7 cellular contexts compared by ENCODE assay signal in genomic region chr9:36399980-36400331, GRCh38. TPM values are rescaled to one million over a fixed set of nuclear protein-coding genes. Genes with fewer than 3 reads are reported as not detected.
DNase-seq lines count a peak whose midpoint lies in the region; ATAC-seq, FAIRE-seq and TF ChIP-seq lines count a peak whose summit lies in the region.

Gene RNF38 (minus strand): TSS chr9:36400269. CDS start chr9:36400108, 161 bp downstream.

- peak within 1 kb of the TSS; percentile 94 for H4K91ac ChIP-seq in trophoblast cell (ENCODE audit: low read depth, low read length)

- peak within 1 kb of the TSS; percentile 97 for H2AFZ ChIP-seq in trophoblast cell (ENCODE audit: insufficient read depth, low read length, poor library complexity)

- H3K36me3 Mint-ChIP-seq in activated CD8-positive, alpha-beta T cell treated with anti-CD3 and anti-CD28 coated beads for 36 hours (ENCODE audit: low read depth): peaks cover 12% of the 10 kb centered on the region

- peaks cover 9% of the 10 kb centered on the region for H3K79me1 ChIP-seq in trophoblast cell (ENCODE audit: low read length)

- no peaks in the 10 kb centered on the region for H3K27me3 ChIP-seq in trophoblast cell (ENCODE audit: insufficient read depth, low read length)

- H3K18ac ChIP-seq in trophoblast cell (ENCODE audit: low read length): peak within 1 kb of the TSS; percentile 99

- intact Hi-C loops in activated CD8-positive, alpha-beta T cell treated with anti-CD3 and anti-CD28 coated beads for 36 hours (cut with micrococcal nuclease): no loop called here

- peak within 1 kb of the TSS; percentile 97 for H3K14ac ChIP-seq in trophoblast cell (ENCODE audit: low read length)

- no peaks in the 10 kb centered on the region for H3K27me3 Mint-ChIP-seq in activated CD8-positive, alpha-beta T cell treated with anti-CD3 and anti-CD28 coated beads for 36 hours

- H3K4me1 ChIP-seq in trophoblast cell (ENCODE audit: control insufficient read depth in 1 of 2, insufficient read depth in 2 of 2, low read length in 2 of 2): no peaks in the 10 kb centered on the region

- H2AK5ac ChIP-seq in trophoblast cell (ENCODE audit: low read length): peak within 1 kb of the TSS; percentile 85

- CTCF ChIA-PET in activated CD8-positive, alpha-beta T cell treated with anti-CD3 and anti-CD28 coated beads for 36 hours (lab: Charles Lee): interaction anchor here (1.2 kb wide), 1 partner anchor 10 kb away, joined by 3 read pairs; no protein-coding TSS in a partner anchor

- no peak within 1 kb of the TSS for H3K23ac ChIP-seq in trophoblast cell (ENCODE audit: low read length)

- H2BK12ac ChIP-seq in trophoblast cell (ENCODE audit: low read length): no peak within 1 kb of the TSS

- peak within 1 kb of the TSS; percentile 100 for H3K9ac ChIP-seq in trophoblast cell (ENCODE audit: low read length)

- no peak for TF ChIP-seq CTCF in activated CD8-positive, alpha-beta T cell treated with anti-CD3 and anti-CD28 coated beads for 36 hours (IDR thresholded peaks at IDR 0.05)

- peak within 1 kb of the TSS; percentile 94 for H3K27ac Mint-ChIP-seq in activated CD8-positive, alpha-beta T cell treated with anti-CD3 and anti-CD28 coated beads for 36 hours

- H3K4me3 Mint-ChIP-seq in activated CD8-positive, alpha-beta T cell treated with anti-CD3 and anti-CD28 coated beads for 36 hours: peak within 1 kb of the TSS; percentile 86

- H3K9me3 ChIP-seq in trophoblast cell (ENCODE audit: insufficient read depth, low read depth, low read length): no peaks in the 10 kb centered on the region

- WGBS in trophoblast cell (ENCODE audit: extremely low coverage, insufficient coverage, insufficient read length): no CpG with 5 or more reads among the region's 12 CpGs

- H2BK5ac ChIP-seq in trophoblast cell (ENCODE audit: low read depth, low read length, poor library complexity): peak within 1 kb of the TSS; percentile 96

- peaks cover 51% of the 10 kb centered on the region for H3K4me1 Mint-ChIP-seq in activated CD8-positive, alpha-beta T cell treated with anti-CD3 and anti-CD28 coated beads for 36 hours (ENCODE audit: low read depth)

- H3K27ac ChIP-seq in trophoblast cell (ENCODE audit: low read depth, low read length): peak within 1 kb of the TSS; percentile 96

- peak within 1 kb of the TSS; percentile 93 for H2BK120ac ChIP-seq in trophoblast cell (ENCODE audit: insufficient read depth, low read length, poor library complexity)

- peak within 1 kb of the TSS; percentile 88 for H3K4ac ChIP-seq in trophoblast cell (ENCODE audit: low read depth, low read length)

- H3K36me3 ChIP-seq in trophoblast cell (ENCODE audit: control insufficient read depth in 1 of 2, insufficient read depth in 2 of 2, low read length in 2 of 2): no peaks in the 10 kb centered on the region

- H3K4me2 ChIP-seq in trophoblast cell (ENCODE audit: low read length): peak within 1 kb of the TSS; percentile 78

- DNase-seq in HT1080 (ENCODE audit: low read depth) (no peak), frontal cortex (ENCODE audit: low spot score in 2 of 2) (no peak), trophoblast cell (no peak), MV-4-11 (lab: John Stamatoyannopoulos, UW) (no peak)
- DNase-seq in activated CD8-positive, alpha-beta T cell treated with anti-CD3 and anti-CD28 coated beads for 36 hours: no peak

- H3K9me3 Mint-ChIP-seq in activated CD8-positive, alpha-beta T cell treated with anti-CD3 and anti-CD28 coated beads for 36 hours: no peaks in the 10 kb centered on the region

- peak within 1 kb of the TSS; percentile 98 for H4K8ac ChIP-seq in trophoblast cell (ENCODE audit: low read depth, low read length)

- peak within 1 kb of the TSS; percentile 90 for H4K12ac ChIP-seq in trophoblast cell (ENCODE audit: low read depth, low read length)

- H3K79me2 ChIP-seq in trophoblast cell (ENCODE audit: control insufficient read depth, insufficient read depth, low read length, poor library complexity): peaks cover 13% of the 10 kb centered on the region

- no peak for FAIRE-seq in frontal cortex (lab: Jason Lieb, UNC)

- H3K4me3 ChIP-seq in trophoblast cell (ENCODE audit: low read depth, low read length): peak within 1 kb of the TSS; percentile 99

- ATAC-seq in activated CD8-positive, alpha-beta T cell treated with anti-CD3 and anti-CD28 coated beads for 36 hours: no peak
- no peak for ATAC-seq in HG03159 (IDR thresholded peaks at IDR 0.05; ENCODE audit: unreplicated experiment)
- no peak for ATAC-seq in HG03280 (IDR thresholded peaks at IDR 0.05; ENCODE audit: unreplicated experiment)

- POLR2A ChIA-PET in activated CD8-positive, alpha-beta T cell treated with anti-CD3 and anti-CD28 coated beads for 36 hours (lab: Charles Lee): interaction anchor here (0.8 to 1.2 kb wide), 3 partner anchors 37 to 177 kb away, joined by 3 read pairs; no protein-coding TSS in a partner anchor

RNA-seq across cellular contexts. Expression of gene RNF38, which starts in this region (rescaled TPM):
- 8.0 and 14.5 TPM in 2 replicates for total RNA-seq in HT1080 (2014; rRNA removed; shearing (Covaris generic))
- 14.4 and 18.3 TPM in 2 replicates for polyA plus RNA-seq in HT1080 (2015; cell fraction: cytosol; rRNA removed)
- 11.2 and 14.1 TPM in 2 replicates for polyA plus RNA-seq in HT1080 (2015; cell fraction: nucleus; rRNA removed)
- 10 to 100 TPM; 33.7 to 36.4 TPM for total RNA-seq in activated CD8-positive, alpha-beta T cell treated with anti-CD3 and anti-CD28 coated beads for 36 hours
- total RNA-seq in frontal cortex: 38.7 TPM
- polyA plus RNA-seq in trophoblast cell (2013): 61.8 and 63.0 TPM in 2 replicates
